Comparison of ENCODE assay signal across 2 cellular contexts in genomic region chr6:33975631-33976424, GRCh38.
A peak's percentile ranks its signal among the peaks of the same experiment; 100 is the strongest.
TF ChIP-seq lines count a peak whose summit lies in the region.

No MANE protein-coding gene starts in this region.

TF ChIP-seq in IMR-90, 13 proteins besides CTCF, POLR2A, EP300 and RAD21:
- no peak for TF ChIP-seq BHLHE40 (IDR thresholded peaks at IDR 0.05; ENCODE audit: low read depth, low read length)
TF ChIP-seq in IMR-90: peak in this region for 0.

TF ChIP-seq in endothelial cell of umbilical vein, 7 proteins besides CTCF, POLR2A, EP300 and RAD21:
- peak; percentile 64 for TF ChIP-seq EZH2 (IDR thresholded peaks at IDR 0.05; ENCODE audit: borderline replicate concordance, low read depth, low read length, severe bottlenecking)
- no peak for TF ChIP-seq JUN (IDR thresholded peaks at IDR 0.05; ENCODE audit: borderline replicate concordance, insufficient read depth, insufficient read length, low read depth)
